In the genomic region with DNA sequence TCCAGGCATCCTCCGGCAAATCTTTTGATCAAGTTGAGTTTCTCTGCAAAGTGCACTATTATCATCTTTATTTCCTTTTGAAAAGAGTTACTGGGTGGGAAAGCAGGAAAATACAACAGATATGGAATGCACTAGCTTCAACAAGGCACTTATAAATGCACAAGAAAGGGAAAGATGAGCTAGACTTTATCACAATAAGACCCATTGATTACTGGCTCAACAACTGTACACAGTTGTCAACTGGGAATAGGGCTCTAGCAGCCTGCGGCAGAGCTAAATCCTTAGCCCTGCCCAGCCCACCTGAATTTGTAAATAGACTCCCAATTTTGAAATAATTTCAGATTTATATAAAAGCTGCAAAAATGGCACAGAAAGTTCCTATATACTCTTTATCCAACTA, we compare ENCODE assay signal across 16 cellular contexts.
"Had no signal": no experiment of that assay in that cellular context is flagged by ENCODE, and none has a peak within 500 bp of the region (broad histone marks: within the 10 kb centered on the region; RNA-seq: fewer than 3 reads in every experiment).

No MANE protein-coding gene starts in this region.

- ATAC-seq: SK-N-SH treated with all-trans-retinoic acid at 6 μM for 48 hours had no signal

- DNase-seq: KBM-7, MV-4-11, NCI-H1048, NCI-H1105, NCI-H1417, NCI-H1436 treated with DMSO at 0.1 percent for 48 hours, NCI-H1694, NCI-H187 treated with DMSO at 0.1 percent for 48 hours, NCI-H2029 treated with DMSO at 0.1 percent for 48 hours, NCI-H2227 treated with DMSO at 0.1 percent for 48 hours, NCI-H524, NCI-H69, NCI-H774, SHP77 had no signal

- H3K27ac ChIP-seq: RWPE1 had no signal
